20 cellular contexts compared by ENCODE assay signal in genomic region chr16:86734559-86735480, GRCh38.
A peak's percentile ranks its signal among the peaks of the same experiment; 100 is the strongest.
DNase-seq lines count a peak whose midpoint lies in the region; TF ChIP-seq lines count a peak whose summit lies in the region.
"Had no signal": no experiment of that assay in that cellular context is flagged by ENCODE, and none has a peak within 500 bp of the region (broad histone marks: within the 10 kb centered on the region; RNA-seq: fewer than 3 reads in every experiment).

No MANE protein-coding gene starts in this region.

- H4K8ac ChIP-seq in mesenchymal stem cell (ENCODE audit: low read length): no peak overlapping the region

- H3K18ac ChIP-seq in mesenchymal stem cell (ENCODE audit: low read depth in 1 of 2, low read length in 2 of 2): peak overlapping the region in 1 of 2 experiments; percentile 58

- peak overlapping the region; percentile 79 for H4K91ac ChIP-seq in mesenchymal stem cell (ENCODE audit: low read length)

- H2AFZ ChIP-seq in mesenchymal stem cell (ENCODE audit: low read depth, low read length): no peak overlapping the region

- no peak overlapping the region for H2BK15ac ChIP-seq in mesenchymal stem cell (ENCODE audit: low read depth, poor library complexity, severe bottlenecking)

- H3K9ac ChIP-seq in HUES6 (ENCODE audit: low read length) (peak overlapping the region; percentile 58), mesenchymal stem cell (ENCODE audit: low read length) (no peak overlapping the region)

- H3K9me3 ChIP-seq in HUES6 (ENCODE audit: control insufficient read depth, insufficient read depth, low read depth, low read length): peaks cover 21% of the 10 kb centered on the region
- H3K9me3 ChIP-seq in mesenchymal stem cell (ENCODE audit: control insufficient read depth, low read length): no peaks in the 10 kb centered on the region
- H3K9me3 ChIP-seq in spleen: no peaks in the 10 kb centered on the region
- H3K9me3 ChIP-seq: esophagus squamous epithelium, MG63 had no signal

- H3K27ac ChIP-seq in HUES6 (ENCODE audit: low read depth, low read length): no peak overlapping the region; the same call in 1 of the 2 replicates
- H3K27ac ChIP-seq in mesenchymal stem cell (ENCODE audit: low read length, poor library complexity, severe bottlenecking): peak overlapping the region; percentile 91
- H3K27ac ChIP-seq in spleen: no peak overlapping the region
- H3K27ac ChIP-seq in caudate nucleus (ENCODE audit: low read depth, low read length): no peak overlapping the region
- H3K27ac ChIP-seq in RWPE1: no peak overlapping the region
- H3K27ac ChIP-seq: esophagus squamous epithelium, HL-60 had no signal

- peak overlapping the region in 1 of 2 experiments; percentile 92 for H2BK12ac ChIP-seq in mesenchymal stem cell (ENCODE audit: low read length in 2 of 2)

- CTCF ChIA-PET in RWPE1 (lab: Yijun Ruan, JAX): no interaction called here

- peaks cover 4% of the 10 kb centered on the region; the same call in 1 of the 2 replicates for H3K36me3 ChIP-seq in HUES6 (ENCODE audit: control insufficient read depth, insufficient read depth, low read length)
- peaks cover 0 to 8% of the 10 kb centered on the region in 2 experiments for H3K36me3 ChIP-seq in mesenchymal stem cell (ENCODE audit: control insufficient read depth in 1 of 2, insufficient read depth in 2 of 2, low read depth in 1 of 2, low read length in 2 of 2)
- no peaks in the 10 kb centered on the region for H3K36me3 ChIP-seq in spleen
- H3K36me3 ChIP-seq: esophagus squamous epithelium, MG63 had no signal

- DNase-seq in epithelial cell of proximal tubule (ENCODE audit: low read depth) (no peak), mesenchymal stem cell (no peak), spleen (peak; percentile 32), caudate nucleus (lab: John Stamatoyannopoulos, UW) (no peak), RWPE1 (ENCODE audit: low spot score) (no peak)
- no peak for DNase-seq in stimulated activated CD4-positive, alpha-beta T cell treated with anti-CD3 and anti-CD28 coated beads, Interleukin-4, amount 100 ng/mL, for 4 hours
- DNase-seq: activated CD4-positive, CD25-positive, alpha-beta regulatory T cell treated with anti-CD3 and anti-CD28 coated beads, Interleukin-2, amount 50 U/mL, for 72 hours; activated naive CD4-positive, alpha-beta T cell treated with Interleukin-2 at 50 U/mL for 16 hours; activated T-cell treated with anti-CD3 and anti-CD28 coated beads, Interleukin-2, amount 50 U/mL, for 24 hours; CD8-positive, alpha-beta T cell; DMS53; effector CD4-positive, alpha-beta T cell; esophagus squamous epithelium; MG63; NCI-H146; NCI-H526 treated with DMSO at 0.1 percent for 48 hours; stimulated activated naive CD4-positive, alpha-beta T cell; SW 1271 had no signal

- H2AK5ac ChIP-seq in mesenchymal stem cell (ENCODE audit: low read length, severe bottlenecking): peak overlapping the region; percentile 76

- 72% methylated on average over 18 of the region's 22 CpGs for WGBS in mesenchymal stem cell
- 51 to 70% (median 60%) methylated on average over 22 of the region's 22 CpGs for WGBS in spleen, 5 donors

- peaks cover 7% of the 10 kb centered on the region for H3K79me1 ChIP-seq in mesenchymal stem cell (replicated peaks; ENCODE audit: low read length, poor library complexity, severe bottlenecking)

- peaks cover 43% of the 10 kb centered on the region for H3K4me1 ChIP-seq in HUES6 (ENCODE audit: control insufficient read depth, insufficient read depth, low read length)
- H3K4me1 ChIP-seq in mesenchymal stem cell (ENCODE audit: control insufficient read depth, insufficient read depth, low read depth, low read length): peaks cover 24% of the 10 kb centered on the region
- peaks cover 0 to 7% (median 2%) of the 10 kb centered on the region in 6 donors for H3K4me1 ChIP-seq in spleen
- H3K4me1 ChIP-seq: esophagus squamous epithelium had no signal

- H3K4ac ChIP-seq in mesenchymal stem cell (ENCODE audit: low read depth in 1 of 2, low read length in 2 of 2): peak overlapping the region in 1 of 2 experiments; percentile 39

- H3K14ac ChIP-seq in mesenchymal stem cell (ENCODE audit: low read length in 2 of 2): peak overlapping the region in 1 of 2 experiments; percentile 80

- no peak for TF ChIP-seq CTCF in epithelial cell of proximal tubule (conservative IDR thresholded peaks at IDR 0.05; ENCODE audit: low read depth, low read length)
- TF ChIP-seq CTCF in spleen (IDR thresholded peaks at IDR 0.05 in 8 of 11, conservative IDR thresholded peaks at IDR 0.05 in 3 of 11): no peak
- TF ChIP-seq CTCF in RWPE1 (conservative IDR thresholded peaks at IDR 0.05; ENCODE audit: low read depth): no peak

- H3K23ac ChIP-seq in mesenchymal stem cell (ENCODE audit: low read length in 2 of 2): no peak overlapping the region

- H2BK120ac ChIP-seq in mesenchymal stem cell (ENCODE audit: low read depth, low read length): no peak overlapping the region

- peak overlapping the region; percentile 60 for H3K4me2 ChIP-seq in mesenchymal stem cell (ENCODE audit: low read length, poor library complexity, severe bottlenecking)

- peak overlapping the region; percentile 91 for H2BK5ac ChIP-seq in mesenchymal stem cell (ENCODE audit: low read depth, low read length, poor library complexity, severe bottlenecking)

- no peak for TF ChIP-seq POLR2A in spleen (IDR thresholded peaks at IDR 0.05)

- peak overlapping the region; percentile 30; the same call in 1 of the 2 replicates for H3K4me3 ChIP-seq in HUES6 (ENCODE audit: low read depth, low read length)
- peak overlapping the region; percentile 56 for H3K4me3 ChIP-seq in epithelial cell of proximal tubule (ENCODE audit: low read depth, low read length)
- H3K4me3 ChIP-seq in mesenchymal stem cell (ENCODE audit: insufficient read depth in 1 of 2, low read depth in 1 of 2, low read length in 2 of 2): no peak overlapping the region
- H3K4me3 ChIP-seq in spleen: no peak overlapping the region
- H3K4me3 ChIP-seq: esophagus squamous epithelium, MG63 had no signal

- POLR2A ChIA-PET in RWPE1 (lab: Yijun Ruan, JAX; ENCODE audit: low non-redundant PET): no interaction called here

- H3K27me3 ChIP-seq in HUES6 (ENCODE audit: control insufficient read depth, insufficient read depth, low read length) (peaks cover 37% of the 10 kb centered on the region), mesenchymal stem cell (ENCODE audit: control insufficient read depth in 1 of 2, insufficient read depth in 1 of 2, low read length in 2 of 2) (peaks cover 0 to 75% of the 10 kb centered on the region in 2 experiments), spleen (replicated peaks in 1 of 7) (peaks cover 0 to 84% (median 7%) of the 10 kb centered on the region in 7 donors)

- intact Hi-C loops in spleen (cut with DNase I; ENCODE audit: low total_unique reads): no loop called here

Comparison
In these comparisons a context has a peak if more than half of its experiments do, and no peak if none do; other contexts are left out.
1. H3K4me3 ChIP-seq: peak in HUES6 (single experiment) and epithelial cell of proximal tubule (single experiment); none in mesenchymal stem cell (0 of 2) and spleen (0 of 8).